ENCODE assay signal across 15 cellular contexts in genomic region chr7:136958016-136958415, GRCh38.
"Had no signal": no experiment of that assay in that cellular context is flagged by ENCODE, and none has a peak within 500 bp of the region (broad histone marks: within the 10 kb centered on the region; RNA-seq: fewer than 3 reads in every experiment).

No MANE protein-coding gene starts in this region.

- H3K27me3 ChIP-seq: body of pancreas, heart right ventricle had no signal

- H3K4me1 ChIP-seq: body of pancreas had no signal

- H3K27ac ChIP-seq: body of pancreas, thoracic aorta had no signal

- H3K9me3 Mint-ChIP-seq: endodermal cell, nephron had no signal

- H3K4me1 Mint-ChIP-seq: activated naive CD4-positive, alpha-beta T cell treated with anti-CD3 and anti-CD28 coated beads, Interleukin-2, amount 10 ng/mL, durations not matched to agents 7 days and 5 days; endodermal cell; memory B cell; stimulated activated naive CD8-positive, alpha-beta T cell treated with anti-CD3 and anti-CD28 coated beads, Interleukin-15, amount 100 ng/mL, for 72 hours had no signal

- H3K4me3 ChIP-seq: body of pancreas, heart right ventricle, thoracic aorta had no signal

- H3K9me3 ChIP-seq: body of pancreas, thoracic aorta had no signal

- H3K4me3 Mint-ChIP-seq: activated naive CD4-positive, alpha-beta T cell treated with anti-CD3 and anti-CD28 coated beads, Interleukin-2, amount 10 ng/mL, durations not matched to agents 7 days and 5 days; endodermal cell; memory B cell; nephron; stimulated activated naive CD8-positive, alpha-beta T cell treated with anti-CD3 and anti-CD28 coated beads, Interleukin-15, amount 100 ng/mL, for 72 hours had no signal

- H3K27me3 Mint-ChIP-seq: activated naive CD4-positive, alpha-beta T cell treated with anti-CD3 and anti-CD28 coated beads, Interleukin-2, amount 10 ng/mL, durations not matched to agents 7 days and 5 days; memory B cell; stimulated activated naive CD8-positive, alpha-beta T cell treated with anti-CD3 and anti-CD28 coated beads, Interleukin-15, amount 100 ng/mL, for 72 hours had no signal

- DNase-seq: activated CD4-positive, alpha-beta T cell treated with anti-CD3 and anti-CD28 coated beads for 48 hours; activated naive CD4-positive, alpha-beta T cell treated with anti-CD3 and anti-CD28 coated beads, Interleukin-2, amount 10 ng/mL, durations not matched to agents 7 days and 5 days; body of pancreas; cerebellar nuclear complex; endodermal cell; heart right ventricle; islet precursor cell; stimulated activated CD4-positive, alpha-beta T cell treated with anti-CD3 and anti-CD28 coated beads, Interleukin-15, amount 100 ng/mL, for 24 hours; stimulated activated CD4-positive, alpha-beta T cell treated with anti-CD3 and anti-CD28 coated beads, Interleukin-4, amount 100 ng/mL, for 24 hours; stimulated activated naive CD8-positive, alpha-beta T cell treated with anti-CD3 and anti-CD28 coated beads, Interleukin-15, amount 100 ng/mL, for 72 hours; T-helper 9 cell had no signal

- H3K27ac Mint-ChIP-seq: activated naive CD4-positive, alpha-beta T cell treated with anti-CD3 and anti-CD28 coated beads, Interleukin-2, amount 10 ng/mL, durations not matched to agents 7 days and 5 days; activated T-helper 2 cell treated with anti-CD3 and anti-CD28 coated beads, Interferon-gamma antibody, Interleukin-2, Interleukin-4, amounts not matched to agents 10 μg/mL and 5 μg/mL and 100 μg/mL, durations not matched to agents 14 hours and 24 hours and 36 hours; endodermal cell; memory B cell; nephron; stimulated activated naive CD8-positive, alpha-beta T cell treated with anti-CD3 and anti-CD28 coated beads, Interleukin-15, amount 100 ng/mL, for 72 hours had no signal

- H3K36me3 ChIP-seq: heart right ventricle, thoracic aorta had no signal

- H3K36me3 Mint-ChIP-seq: activated naive CD4-positive, alpha-beta T cell treated with anti-CD3 and anti-CD28 coated beads, Interleukin-2, amount 10 ng/mL, durations not matched to agents 7 days and 5 days; memory B cell had no signal
